17 cellular contexts compared by ENCODE assay signal in the genomic region with DNA sequence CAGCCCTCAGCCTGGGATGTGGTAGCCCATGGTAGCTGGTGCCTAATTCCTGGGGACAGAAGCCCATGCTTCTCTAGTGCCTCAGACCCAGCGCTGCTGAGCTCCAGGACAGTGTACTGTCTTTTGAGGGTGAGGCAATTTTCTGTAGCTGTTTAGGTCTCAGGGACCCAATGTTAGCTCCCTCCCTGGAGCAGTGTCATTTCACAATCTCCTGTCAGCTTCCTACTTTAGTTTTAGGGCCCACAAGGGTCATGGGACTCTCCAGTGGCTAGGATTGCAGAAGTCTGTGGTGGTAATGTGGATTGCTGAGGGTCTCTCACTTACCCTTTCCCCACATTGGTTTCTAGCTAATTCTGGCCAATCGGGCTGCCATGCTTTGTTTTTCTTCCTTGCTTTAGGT.
"Had no signal": no experiment of that assay in that cellular context is flagged by ENCODE, and none has a peak within 500 bp of the region (broad histone marks: within the 10 kb centered on the region; RNA-seq: fewer than 3 reads in every experiment).

No MANE protein-coding gene starts in this region.

- H3K27ac ChIP-seq: dorsolateral prefrontal cortex, psoas muscle, sigmoid colon, spleen, stomach, thoracic aorta had no signal

- H3K9me3 ChIP-seq: psoas muscle, sigmoid colon, stomach, thoracic aorta had no signal

- H3K27ac Mint-ChIP-seq: activated naive CD8-positive, alpha-beta T cell; nephron progenitor cell had no signal

- H3K4me1 ChIP-seq: psoas muscle, sigmoid colon, spleen, stomach had no signal

- H3K4me3 Mint-ChIP-seq: activated naive CD8-positive, alpha-beta T cell; nephron progenitor cell had no signal

- ATAC-seq: left ventricle myocardium superior, psoas muscle had no signal

- H3K36me3 ChIP-seq: sigmoid colon, spleen, stomach, thoracic aorta had no signal

- H3K9me3 Mint-ChIP-seq: nephron progenitor cell had no signal

- DNase-seq: activated CD4-positive, alpha-beta T cell treated with anti-CD3 and anti-CD28 coated beads, Interleukin-2, amount 50 U/mL, for 1 hour; activated CD8-positive, alpha-beta memory T cell treated with anti-CD3 and anti-CD28 coated beads for 24 hours; activated gamma-delta T cell treated with Interleukin-2 at 50 U/mL for 16 hours; amniotic stem cell; dorsolateral prefrontal cortex; kidney; left ventricle myocardium superior; mesendoderm; nephron progenitor cell; psoas muscle; sigmoid colon; spleen; stimulated activated CD4-positive, alpha-beta T cell treated with anti-CD3 and anti-CD28 coated beads, Interleukin-1b, Interleukin-23, amount 100 ng/mL, for 48 hours; stomach had no signal

- FAIRE-seq: endometrium, kidney had no signal

- H3K4me3 ChIP-seq: dorsolateral prefrontal cortex, psoas muscle, sigmoid colon, spleen, stomach, thoracic aorta had no signal

- H3K27me3 ChIP-seq: dorsolateral prefrontal cortex, sigmoid colon had no signal

- H3K4me1 Mint-ChIP-seq: nephron progenitor cell had no signal
